In the genomic region with DNA sequence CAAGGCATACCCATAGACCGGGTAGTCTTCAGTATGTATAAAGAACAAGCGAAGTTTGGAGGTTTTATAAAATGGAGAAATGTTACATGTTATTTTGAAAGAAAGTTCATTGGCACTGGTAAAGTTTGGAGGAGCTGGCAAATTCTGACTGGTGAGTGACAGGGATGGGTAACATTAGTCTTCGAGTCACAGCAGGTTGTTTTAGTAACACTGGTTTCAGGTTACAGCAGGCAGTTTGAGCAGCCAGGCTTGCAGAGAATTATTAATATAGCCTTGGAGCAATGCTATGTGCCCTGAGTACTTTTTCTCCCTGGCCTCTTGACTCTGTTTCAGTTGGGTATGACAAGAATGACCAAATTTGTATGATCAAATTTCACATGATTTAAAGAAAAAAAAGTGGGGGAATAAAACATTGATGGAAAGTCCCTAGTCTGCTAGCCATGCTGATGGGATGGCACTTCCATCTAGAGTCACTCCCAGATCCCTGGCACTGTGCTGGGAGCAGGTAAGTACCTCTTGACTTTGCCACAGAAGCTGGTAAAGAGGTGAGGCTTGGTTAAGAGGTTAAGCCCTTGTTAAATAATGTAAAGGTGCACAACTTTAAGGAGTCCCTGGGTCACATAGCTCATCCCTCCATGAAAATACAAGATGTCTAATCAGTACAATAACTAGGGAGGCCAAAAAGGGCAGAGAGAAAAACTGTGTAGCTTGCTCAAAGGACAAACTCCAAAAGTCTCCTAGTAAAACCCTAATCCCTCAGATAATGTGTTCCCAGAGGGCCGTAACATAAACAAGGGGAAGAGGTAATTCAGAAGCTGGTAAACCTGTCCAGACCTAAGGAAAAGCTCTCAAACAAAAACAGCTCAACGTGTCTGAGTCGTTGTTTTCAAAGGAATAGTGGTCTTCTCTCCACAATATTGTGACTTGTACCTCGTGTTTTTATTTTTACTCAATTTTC, we compare ENCODE assay signal across 1 cellular context.
TF ChIP-seq lines count a peak whose summit lies in the region.

No MANE protein-coding gene starts in this region.

TF ChIP-seq in GM23338, 12 proteins besides CTCF, POLR2A, EP300 and RAD21 (continued from another document):
- TF ChIP-seq, protein P1, sequence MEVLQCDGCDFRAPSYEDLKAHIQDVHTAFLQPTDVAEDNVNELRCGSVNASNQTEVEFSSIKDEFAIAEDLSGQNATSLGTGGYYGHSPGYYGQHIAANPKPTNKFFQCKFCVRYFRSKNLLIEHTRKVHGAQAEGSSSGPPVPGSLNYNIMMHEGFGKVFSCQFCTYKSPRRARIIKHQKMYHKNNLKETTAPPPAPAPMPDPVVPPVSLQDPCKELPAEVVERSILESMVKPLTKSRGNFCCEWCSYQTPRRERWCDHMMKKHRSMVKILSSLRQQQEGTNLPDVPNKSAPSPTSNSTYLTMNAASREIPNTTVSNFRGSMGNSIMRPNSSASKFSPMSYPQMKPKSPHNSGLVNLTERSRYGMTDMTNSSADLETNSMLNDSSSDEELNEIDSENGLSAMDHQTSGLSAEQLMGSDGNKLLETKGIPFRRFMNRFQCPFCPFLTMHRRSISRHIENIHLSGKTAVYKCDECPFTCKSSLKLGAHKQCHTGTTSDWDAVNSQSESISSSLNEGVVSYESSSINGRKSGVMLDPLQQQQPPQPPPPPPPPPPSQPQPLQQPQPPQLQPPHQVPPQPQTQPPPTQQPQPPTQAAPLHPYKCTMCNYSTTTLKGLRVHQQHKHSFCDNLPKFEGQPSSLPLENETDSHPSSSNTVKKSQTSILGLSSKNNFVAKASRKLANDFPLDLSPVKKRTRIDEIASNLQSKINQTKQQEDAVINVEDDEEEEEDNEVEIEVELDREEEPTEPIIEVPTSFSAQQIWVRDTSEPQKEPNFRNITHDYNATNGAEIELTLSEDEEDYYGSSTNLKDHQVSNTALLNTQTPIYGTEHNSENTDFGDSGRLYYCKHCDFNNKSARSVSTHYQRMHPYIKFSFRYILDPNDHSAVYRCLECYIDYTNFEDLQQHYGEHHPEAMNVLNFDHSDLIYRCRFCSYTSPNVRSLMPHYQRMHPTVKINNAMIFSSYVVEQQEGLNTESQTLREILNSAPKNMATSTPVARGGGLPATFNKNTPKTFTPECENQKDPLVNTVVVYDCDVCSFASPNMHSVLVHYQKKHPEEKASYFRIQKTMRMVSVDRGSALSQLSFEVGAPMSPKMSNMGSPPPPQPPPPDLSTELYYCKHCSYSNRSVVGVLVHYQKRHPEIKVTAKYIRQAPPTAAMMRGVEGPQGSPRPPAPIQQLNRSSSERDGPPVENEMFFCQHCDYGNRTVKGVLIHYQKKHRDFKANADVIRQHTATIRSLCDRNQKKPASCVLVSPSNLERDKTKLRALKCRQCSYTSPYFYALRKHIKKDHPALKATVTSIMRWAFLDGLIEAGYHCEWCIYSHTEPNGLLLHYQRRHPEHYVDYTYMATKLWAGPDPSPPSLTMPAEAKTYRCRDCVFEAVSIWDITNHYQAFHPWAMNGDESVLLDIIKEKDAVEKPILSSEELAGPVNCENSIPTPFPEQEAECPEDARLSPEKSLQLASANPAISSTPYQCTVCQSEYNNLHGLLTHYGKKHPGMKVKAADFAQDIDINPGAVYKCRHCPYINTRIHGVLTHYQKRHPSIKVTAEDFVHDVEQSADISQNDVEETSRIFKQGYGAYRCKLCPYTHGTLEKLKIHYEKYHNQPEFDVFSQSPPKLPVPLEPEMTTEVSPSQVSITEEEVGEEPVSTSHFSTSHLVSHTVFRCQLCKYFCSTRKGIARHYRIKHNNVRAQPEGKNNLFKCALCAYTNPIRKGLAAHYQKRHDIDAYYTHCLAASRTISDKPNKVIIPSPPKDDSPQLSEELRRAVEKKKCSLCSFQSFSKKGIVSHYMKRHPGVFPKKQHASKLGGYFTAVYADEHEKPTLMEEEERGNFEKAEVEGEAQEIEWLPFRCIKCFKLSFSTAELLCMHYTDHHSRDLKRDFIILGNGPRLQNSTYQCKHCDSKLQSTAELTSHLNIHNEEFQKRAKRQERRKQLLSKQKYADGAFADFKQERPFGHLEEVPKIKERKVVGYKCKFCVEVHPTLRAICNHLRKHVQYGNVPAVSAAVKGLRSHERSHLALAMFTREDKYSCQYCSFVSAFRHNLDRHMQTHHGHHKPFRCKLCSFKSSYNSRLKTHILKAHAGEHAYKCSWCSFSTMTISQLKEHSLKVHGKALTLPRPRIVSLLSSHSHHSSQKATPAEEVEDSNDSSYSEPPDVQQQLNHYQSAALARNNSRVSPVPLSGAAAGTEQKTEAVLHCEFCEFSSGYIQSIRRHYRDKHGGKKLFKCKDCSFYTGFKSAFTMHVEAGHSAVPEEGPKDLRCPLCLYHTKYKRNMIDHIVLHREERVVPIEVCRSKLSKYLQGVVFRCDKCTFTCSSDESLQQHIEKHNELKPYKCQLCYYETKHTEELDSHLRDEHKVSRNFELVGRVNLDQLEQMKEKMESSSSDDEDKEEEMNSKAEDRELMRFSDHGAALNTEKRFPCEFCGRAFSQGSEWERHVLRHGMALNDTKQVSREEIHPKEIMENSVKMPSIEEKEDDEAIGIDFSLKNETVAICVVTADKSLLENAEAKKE (CRISPR knock-in tag; IDR thresholded peaks at IDR 0.05), result no peak
